In genomic region chr13:75223981-75224742, GRCh38 we compare ENCODE assay signal across 21 cellular contexts.
"Had no signal": no experiment of that assay in that cellular context is flagged by ENCODE, and none has a peak within 500 bp of the region (broad histone marks: within the 10 kb centered on the region; RNA-seq: fewer than 3 reads in every experiment).

No MANE protein-coding gene starts in this region.

- H3K36me3 ChIP-seq: ascending aorta, esophagus muscularis mucosa, suprapubic skin, tibial artery had no signal

- H3K27me3 ChIP-seq: ascending aorta, esophagus muscularis mucosa had no signal

- DNase-seq: activated CD4-positive, alpha-beta memory T cell treated with anti-CD3 and anti-CD28 coated beads, Interleukin-2, amount 10 ng/mL, durations not matched to agents 7 days and 5 days; activated CD4-positive, alpha-beta T cell treated with anti-CD3 and anti-CD28 coated beads, Interleukin-2, amount 10 ng/mL, durations not matched to agents 24 days and 14 days; activated CD4-positive, CD25-positive, alpha-beta regulatory T cell treated with anti-CD3 and anti-CD28 coated beads, Interleukin-2, amount 50 U/mL, for 72 hours; activated CD8-positive, alpha-beta memory T cell treated with anti-CD3 and anti-CD28 coated beads, Interleukin-2, amount 50 U/mL, for 48 hours; activated gamma-delta T cell; activated naive CD4-positive, alpha-beta T cell treated with anti-CD3 and anti-CD28 coated beads, Interleukin-2, amount 10 ng/mL, durations not matched to agents 7 days and 5 days; activated naive CD8-positive, alpha-beta T cell treated with anti-CD3 and anti-CD28 coated beads, Interleukin-2, amount 10 ng/mL, durations not matched to agents 7 days and 5 days; activated T-cell treated with anti-CD3 and anti-CD28 coated beads, Interleukin-2, amount 50 U/mL, for 24 hours; caudate nucleus; islet precursor cell; left cardiac atrium; naive thymus-derived CD8-positive, alpha-beta T cell; right cardiac atrium; stimulated activated naive CD4-positive, alpha-beta T cell; T-helper 2 cell; tibial artery had no signal

- FAIRE-seq: endothelial cell of umbilical vein, frontal cortex had no signal

- H3K27ac ChIP-seq: ascending aorta, esophagus muscularis mucosa, suprapubic skin, tibial artery had no signal

- H3K9me3 ChIP-seq: ascending aorta, esophagus muscularis mucosa, suprapubic skin, tibial artery had no signal

- H3K4me3 ChIP-seq: ascending aorta, esophagus muscularis mucosa, suprapubic skin, tibial artery had no signal
